ENCODE assay signal across 24 cellular contexts in the genomic region with DNA sequence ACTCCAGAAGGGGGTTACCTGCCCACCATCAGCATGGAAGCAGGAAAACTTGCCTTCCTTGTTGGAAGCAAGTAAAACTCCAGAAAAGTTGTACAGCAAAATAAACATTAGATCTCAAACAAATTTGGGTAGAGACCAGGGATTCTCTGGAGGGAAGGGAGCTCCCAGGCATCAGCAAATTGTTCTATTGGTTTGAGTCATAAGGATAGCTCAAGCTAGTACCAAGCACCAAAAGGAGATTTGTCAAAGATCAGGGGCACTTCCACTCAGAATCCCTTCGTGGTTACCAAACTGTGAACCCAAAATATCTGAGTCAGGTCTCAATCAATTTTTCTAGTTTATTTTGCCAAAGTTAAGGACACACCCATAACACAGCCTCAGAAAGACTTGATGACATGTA. TPM values are rescaled to one million over a fixed set of nuclear protein-coding genes. Genes with fewer than 3 reads are reported as not detected.
DNase-seq lines count a peak whose midpoint lies in the region; ATAC-seq, FAIRE-seq and TF ChIP-seq lines count a peak whose summit lies in the region.
"Had no signal": no experiment of that assay in that cellular context is flagged by ENCODE, and none has a peak within 500 bp of the region (broad histone marks: within the 10 kb centered on the region; RNA-seq: fewer than 3 reads in every experiment).

No MANE protein-coding gene starts in this region.

- TF ChIP-seq POLR2A in GM12891 (IDR thresholded peaks at IDR 0.05; ENCODE audit: low read depth, low read length), result no peak

- H3K4me1 ChIP-seq in cardiac muscle cell (ENCODE audit: low read depth), result peaks cover 15% of the 10 kb centered on the region
- H3K4me1 ChIP-seq in RWPE2 (ENCODE audit: insufficient read depth, poor library complexity, severe bottlenecking), result peaks cover 10% of the 10 kb centered on the region
- H3K4me1 ChIP-seq in iPS-20b (ENCODE audit: insufficient read depth, low read length), result peaks cover 14% of the 10 kb centered on the region; the same call in 1 of the 2 replicates

- H3K9me3 ChIP-seq in cardiac muscle cell (ENCODE audit: low read depth), result no peaks in the 10 kb centered on the region
- H3K9me3 ChIP-seq in RWPE2 (ENCODE audit: severe bottlenecking), result no peaks in the 10 kb centered on the region
- peaks cover 20% of the 10 kb centered on the region for H3K9me3 ChIP-seq in iPS-20b (ENCODE audit: insufficient read depth, low read depth, low read length)

- no peak overlapping the region for H3K4me3 ChIP-seq in cardiac muscle cell
- no peak overlapping the region for H3K4me3 ChIP-seq in RWPE2 (ENCODE audit: severe bottlenecking)
- H3K4me3 ChIP-seq in iPS-20b (ENCODE audit: low read length), result no peak overlapping the region
- H3K4me3 ChIP-seq in H7 (ENCODE audit: insufficient read depth, low read depth, low read length), result no peak overlapping the region
- H3K4me3 ChIP-seq: SK-N-MC, skin epidermis had no signal

- no peak overlapping the region for H3K9ac ChIP-seq in iPS-20b (ENCODE audit: low read depth, low read length)

- ATAC-seq in left ventricle myocardium superior (no peak), RWPE2 (ENCODE audit: low read depth) (no peak)
- ATAC-seq: T-helper 17 cell had no signal

- FAIRE-seq in GM12891 (lab: Jason Lieb, UNC), result no peak
- FAIRE-seq: A204.1, GM12892, RCC 7860 had no signal

- H3K36me3 ChIP-seq in cardiac muscle cell (peaks cover 2% of the 10 kb centered on the region), RWPE2 (ENCODE audit: low read depth) (no peaks in the 10 kb centered on the region), iPS-20b (ENCODE audit: insufficient read depth, low read depth, low read length) (peaks cover 9% of the 10 kb centered on the region; the same call in 1 of the 2 replicates), H7 (replicated peaks; ENCODE audit: control insufficient read depth, insufficient read depth, low read length) (no peaks in the 10 kb centered on the region)

- intact Hi-C loops in left ventricle myocardium superior (cut with micrococcal nuclease), result no loop called here

- DNase-seq in cardiac muscle cell (ENCODE audit: low read depth in 1 of 2, low spot score in 1 of 2), result no peak
- no peak for DNase-seq in left ventricle myocardium superior
- no peak for DNase-seq in RWPE2 (ENCODE audit: low spot score)
- DNase-seq in GM12891 (ENCODE audit: insufficient read length, low spot score), result no peak
- DNase-seq in HT-29 (ENCODE audit: low spot score), result no peak
- DNase-seq in H7, result no peak
- no peak for DNase-seq in HuH-7 (ENCODE audit: low spot score)
- DNase-seq: activated CD4-positive, alpha-beta T cell treated with anti-CD3 and anti-CD28 coated beads for 48 hours; activated naive CD4-positive, alpha-beta T cell treated with anti-CD3 and anti-CD28 coated beads for 36 hours; aorta; caudate nucleus; head of caudate nucleus; mammary epithelial cell; NCI-H1092 treated with DMSO at 0.1 percent for 48 hours; NCI-H187 treated with DMSO at 0.1 percent for 48 hours; NCI-H526; stimulated activated CD4-positive, alpha-beta T cell treated with anti-CD3 and anti-CD28 coated beads, Interleukin-2, amount 100 ng/mL, for 24 hours; T-helper 17 cell had no signal

- TF ChIP-seq CTCF in cardiac muscle cell (IDR thresholded peaks at IDR 0.05; ENCODE audit: low read depth, low read length) (no peak), RWPE2 (IDR thresholded peaks at IDR 0.05; ENCODE audit: poor library complexity, severe bottlenecking) (no peak)

- H3K27me3 ChIP-seq in cardiac muscle cell, result no peaks in the 10 kb centered on the region
- no peaks in the 10 kb centered on the region for H3K27me3 ChIP-seq in RWPE2 (ENCODE audit: insufficient read depth, poor library complexity, severe bottlenecking)
- no peaks in the 10 kb centered on the region for H3K27me3 ChIP-seq in iPS-20b (ENCODE audit: insufficient read depth, low read length)
- H3K27me3 ChIP-seq in H7 (ENCODE audit: control insufficient read depth, insufficient read depth, low read length), result no peaks in the 10 kb centered on the region

- H3K27ac ChIP-seq in cardiac muscle cell, result peak overlapping the region; percentile 18
- peak overlapping the region; percentile 18 for H3K27ac ChIP-seq in RWPE2 (ENCODE audit: poor library complexity, severe bottlenecking)
- H3K27ac ChIP-seq in iPS-20b (ENCODE audit: low read length), result peak overlapping the region; percentile 27
- H3K27ac ChIP-seq: SK-N-MC had no signal

TF ChIP-seq in GM12891, 5 proteins besides CTCF, POLR2A, EP300 and RAD21:
- TF ChIP-seq POU2F2 (IDR thresholded peaks at IDR 0.05; ENCODE audit: low read depth, low read length), result no peak

RNA-seq across cellular contexts. Expression of a gene that starts 37.8 kb away (rescaled TPM):
- total RNA-seq in cardiac muscle cell, result 39.0 and 44.1 TPM in 2 replicates
- 24.6 and 32.2 TPM in 2 replicates for polyA plus RNA-seq in cardiac muscle cell
- total RNA-seq in left ventricle myocardium superior, result 36.2 TPM
- 7.7 TPM for polyA plus RNA-seq in GM12891 (2012; ENCODE audit: low read depth, missing spikeins)
- 2.1 and 3.7 TPM in 2 replicates for total RNA-seq in HT-29 (2014; rRNA removed; shearing (Covaris generic))
- 48.9 and 51.2 TPM in 2 replicates for total RNA-seq in H7 (2014; rRNA removed; shearing (Covaris generic))

RNA-seq across cellular contexts. Expression of a gene that starts 45.1 kb away (rescaled TPM):
- total RNA-seq in cardiac muscle cell (226 and 328 TPM in 2 replicates), left ventricle myocardium superior (233 TPM)
- polyA plus RNA-seq in cardiac muscle cell, result 301 and 338 TPM in 2 replicates
- 162 TPM for polyA plus RNA-seq in GM12891 (2012; ENCODE audit: low read depth, missing spikeins)
- total RNA-seq in HT-29 (2014; rRNA removed; shearing (Covaris generic)), result 347 and 349 TPM in 2 replicates
- total RNA-seq in H7 (2014; rRNA removed; shearing (Covaris generic)), result 509 and 709 TPM in 2 replicates

RNA-seq across cellular contexts. Expression of a gene that starts 52.4 kb away (rescaled TPM):
- total RNA-seq in cardiac muscle cell, result 22.8 and 32.8 TPM in 2 replicates
- polyA plus RNA-seq in cardiac muscle cell, result 31.7 and 46.5 TPM in 2 replicates
- total RNA-seq in left ventricle myocardium superior, result 4.4 TPM
- polyA plus RNA-seq in GM12891 (2012; ENCODE audit: low read depth, missing spikeins), result 41.8 TPM
- total RNA-seq in HT-29 (2014; rRNA removed; shearing (Covaris generic)), result 51.1 and 62.5 TPM in 2 replicates
- total RNA-seq in H7 (2014; rRNA removed; shearing (Covaris generic)), result 87.1 and 89.6 TPM in 2 replicates
